In genomic region chr17:69302682-69303081, GRCh38 we compare ENCODE assay signal across 34 cellular contexts.
"Had no signal": no experiment of that assay in that cellular context is flagged by ENCODE, and none has a peak within 500 bp of the region (broad histone marks: within the 10 kb centered on the region; RNA-seq: fewer than 3 reads in every experiment).

No MANE protein-coding gene starts in this region.

- H3K36me3 ChIP-seq: adrenal gland, brain microvascular endothelial cell, breast epithelium had no signal

- FAIRE-seq: astrocyte, TTC549 had no signal

- H3K4me1 ChIP-seq: adrenal gland, body of pancreas, breast epithelium had no signal

- H3K4me3 ChIP-seq: adrenal gland, body of pancreas, breast epithelium had no signal

- DNase-seq: activated B cell treated with CpG ODN at 0.5 μM for 24 hours; activated CD4-positive, alpha-beta memory T cell treated with anti-CD3 and anti-CD28 coated beads for 36 hours; activated CD4-positive, alpha-beta T cell treated with anti-CD3 and anti-CD28 coated beads for 4 hours; activated CD4-positive, alpha-beta T cell treated with anti-CD3 and anti-CD28 coated beads, Interleukin-2, amount 10 ng/mL, durations not matched to agents 24 days and 14 days; activated CD4-positive, alpha-beta T cell treated with anti-CD3 and anti-CD28 coated beads, Interleukin-2, amount 50 U/mL, for 1 hour; activated CD4-positive, alpha-beta T cell treated with anti-CD3 and anti-CD28 coated beads, Interleukin-2, amount 50 U/mL, for 4 hours; activated CD4-positive, CD25-positive, alpha-beta regulatory T cell treated with anti-CD3 and anti-CD28 coated beads, Interleukin-2, amount 50 U/mL, for 72 hours; activated CD8-positive, alpha-beta memory T cell treated with anti-CD3 and anti-CD28 coated beads, Interleukin-2, amount 50 U/mL, for 4 hours; activated CD8-positive, alpha-beta T cell treated with anti-CD3 and anti-CD28 coated beads for 36 hours; activated effector memory CD4-positive, alpha-beta T cell treated with anti-CD3 and anti-CD28 coated beads, Interleukin-2, amount 50 U/mL, for 16 hours; activated gamma-delta T cell treated with Interleukin-2 at 50 U/mL for 16 hours; activated naive CD4-positive, alpha-beta T cell; activated naive CD4-positive, alpha-beta T cell treated with anti-CD3 and anti-CD28 coated beads for 36 hours; activated naive CD4-positive, alpha-beta T cell treated with anti-CD3 and anti-CD28 coated beads, Interleukin-2, amount 50 U/mL, for 16 hours; activated naive CD8-positive, alpha-beta T cell treated with anti-CD3 and anti-CD28 coated beads for 36 hours; activated T-cell treated with anti-CD3 and anti-CD28 coated beads for 4 hours; activated T-cell treated with anti-CD3 and anti-CD28 coated beads, Interleukin-2, amount 50 U/mL, for 1 hour; activated T-cell treated with anti-CD3 and anti-CD28 coated beads, Interleukin-2, amount 50 U/mL, for 4 hours; activated T-cell treated with anti-CD3 and anti-CD28 coated beads, Interleukin-2, amount 50 U/mL, for 72 hours; adrenal gland; amniotic stem cell; aorta; body of pancreas; brain microvascular endothelial cell; central memory CD4-positive, alpha-beta T cell; T-cell; T-helper 17 cell; T-helper 9 cell had no signal

- H3K9me3 ChIP-seq: adrenal gland, body of pancreas, breast epithelium had no signal

- H3K27me3 ChIP-seq: adrenal gland, body of pancreas, brain microvascular endothelial cell, breast epithelium had no signal

- H3K27ac ChIP-seq: adrenal gland, body of pancreas, brain microvascular endothelial cell, breast epithelium, VCaP had no signal

- ATAC-seq: activated CD8-positive, alpha-beta T cell treated with anti-CD3 and anti-CD28 coated beads for 36 hours; activated naive CD4-positive, alpha-beta T cell treated with anti-CD3 and anti-CD28 coated beads, Interleukin-2, amount 50 U/mL, for 72 hours; activated T-cell treated with anti-CD3 and anti-CD28 coated beads, Interleukin-2, amount 50 U/mL, for 4 hours; activated T-cell treated with anti-CD3 and anti-CD28 coated beads, Interleukin-2, amount 50 U/mL, for 72 hours; activated T-helper 17 cell treated with anti-CD3 and anti-CD28 coated beads, Interleukin-2, amount 50 U/mL, for 72 hours; body of pancreas; T-cell; T-helper 17 cell had no signal
